ENCODE assay signal across 31 cellular contexts in the genomic region with DNA sequence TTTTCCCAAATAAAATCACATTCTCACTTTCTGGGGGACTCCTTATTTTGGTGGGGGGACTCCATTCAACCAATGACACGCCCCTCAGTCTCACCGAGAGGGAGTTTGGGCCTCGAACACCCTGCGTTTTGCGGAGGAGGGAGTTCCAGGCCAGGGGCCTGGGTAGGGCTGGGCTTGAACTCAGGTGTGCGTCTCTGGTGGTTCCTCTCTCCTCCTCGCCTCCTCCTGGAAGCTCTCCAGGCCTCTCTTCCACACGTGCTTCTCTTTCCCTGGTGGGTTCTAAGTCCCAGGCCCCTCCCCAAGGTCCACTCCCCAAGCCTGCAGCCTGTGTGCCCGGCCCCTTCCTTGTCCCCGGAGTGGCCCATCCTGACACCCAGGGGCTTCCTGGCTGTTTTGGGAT. TPM values are rescaled to one million over a fixed set of nuclear protein-coding genes. Genes with fewer than 3 reads are reported as not detected.
DNase-seq lines count a peak whose midpoint lies in the region; ATAC-seq, FAIRE-seq and TF ChIP-seq lines count a peak whose summit lies in the region.
"Had no signal": no experiment of that assay in that cellular context is flagged by ENCODE, and none has a peak within 500 bp of the region (broad histone marks: within the 10 kb centered on the region; RNA-seq: fewer than 3 reads in every experiment).

No MANE protein-coding gene starts in this region.

- H3K4me3 Mint-ChIP-seq in GM23338: no peak overlapping the region
- H3K4me3 Mint-ChIP-seq in astrocyte (ENCODE audit: unreplicated experiment): no peak overlapping the region
- no peak overlapping the region for H3K4me3 Mint-ChIP-seq in natural killer cell
- no peak overlapping the region for H3K4me3 Mint-ChIP-seq in CD14-positive monocyte
- H3K4me3 Mint-ChIP-seq: CD4-positive, alpha-beta T cell; CD8-positive, alpha-beta T cell had no signal

- H3K4me1 Mint-ChIP-seq in GM23338 (no peaks in the 10 kb centered on the region), astrocyte (ENCODE audit: low read depth, unreplicated experiment) (no peaks in the 10 kb centered on the region), natural killer cell (no peaks in the 10 kb centered on the region), CD14-positive monocyte (no peaks in the 10 kb centered on the region)

- H3K27ac Mint-ChIP-seq in GM23338: no peak overlapping the region
- peak overlapping the region; percentile 34 for H3K27ac Mint-ChIP-seq in astrocyte (ENCODE audit: unreplicated experiment)
- no peak overlapping the region for H3K27ac Mint-ChIP-seq in natural killer cell
- no peak overlapping the region for H3K27ac Mint-ChIP-seq in CD14-positive monocyte
- H3K27ac Mint-ChIP-seq: CD4-positive, alpha-beta T cell; CD8-positive, alpha-beta T cell had no signal

- H2AFZ ChIP-seq in GM23338: no peak overlapping the region
- no peak overlapping the region for H2AFZ ChIP-seq in astrocyte (ENCODE audit: low read depth, low read length)
- H2AFZ ChIP-seq in osteoblast (ENCODE audit: low read length): no peak overlapping the region

- H3K9me2 ChIP-seq in GM23338 (ENCODE audit: insufficient read depth): no peaks in the 10 kb centered on the region

- H3K27me3 Mint-ChIP-seq in GM23338 (ENCODE audit: insufficient read depth, low read depth, poor library complexity): peaks cover 12% of the 10 kb centered on the region
- H3K27me3 Mint-ChIP-seq in astrocyte (ENCODE audit: low read depth, unreplicated experiment): no peaks in the 10 kb centered on the region
- H3K27me3 Mint-ChIP-seq in natural killer cell (ENCODE audit: low read depth in 2 of 2): peaks cover 0 to 3% of the 10 kb centered on the region in 2 donors
- H3K27me3 Mint-ChIP-seq in CD14-positive monocyte (ENCODE audit: low read depth in 3 of 3): peaks cover 2 to 9% (median 9%) of the 10 kb centered on the region in 3 donors

- H3K79me2 ChIP-seq in GM23338 (replicated peaks; ENCODE audit: insufficient read depth) (peaks cover 4% of the 10 kb centered on the region), astrocyte (ENCODE audit: insufficient read depth, low read length) (peaks cover 21% of the 10 kb centered on the region), osteoblast (ENCODE audit: insufficient read depth, low read length) (no peaks in the 10 kb centered on the region)

- intact Hi-C loops in natural killer cell (cut with micrococcal nuclease): no loop called here
- intact Hi-C loops in CD14-positive monocyte (cut with micrococcal nuclease): no loop called here
- intact Hi-C loops in prostate gland (cut with DNase I): no loop called here

- peaks cover 3% of the 10 kb centered on the region; the same call in 1 of the 2 replicates for H3K36me3 ChIP-seq in GM23338 (ENCODE audit: insufficient read depth)
- no peaks in the 10 kb centered on the region for H3K36me3 ChIP-seq in astrocyte (ENCODE audit: insufficient read depth, low read length)
- H3K36me3 ChIP-seq in osteoblast (ENCODE audit: insufficient read depth, low read length): no peaks in the 10 kb centered on the region
- no peaks in the 10 kb centered on the region for H3K36me3 ChIP-seq in prostate gland

- H3K27me3 ChIP-seq in GM23338 (ENCODE audit: insufficient read depth): no peaks in the 10 kb centered on the region
- no peaks in the 10 kb centered on the region for H3K27me3 ChIP-seq in astrocyte (ENCODE audit: insufficient read depth, low read length)
- H3K27me3 ChIP-seq in osteoblast (ENCODE audit: insufficient read depth, low read length): no peaks in the 10 kb centered on the region
- no peaks in the 10 kb centered on the region for H3K27me3 ChIP-seq in prostate gland (replicated peaks; ENCODE audit: insufficient read depth)
- H3K27me3 ChIP-seq: BE2C, BLaER1 had no signal

- peak; percentile 41 for ATAC-seq in GM23338
- no peak for ATAC-seq in natural killer cell
- ATAC-seq: CD8-positive, alpha-beta T cell; GM12878 had no signal

- no peak overlapping the region for H3K9ac ChIP-seq in astrocyte (ENCODE audit: low read length)
- H3K9ac ChIP-seq: BLaER1 had no signal

- H3K27ac ChIP-seq in 22Rv1 (peak overlapping the region; percentile 18; the same call in 1 of the 2 replicates), GM23338 (ENCODE audit: low read depth) (no peak overlapping the region), astrocyte (ENCODE audit: low read depth, low read length) (no peak overlapping the region), osteoblast (ENCODE audit: low read depth, low read length) (no peak overlapping the region), prostate gland (no peak overlapping the region)
- H3K27ac ChIP-seq: BLaER1 had no signal

- H3K9me3 Mint-ChIP-seq in GM23338 (peaks cover 3% of the 10 kb centered on the region; the same call in 2 of the 3 replicates), astrocyte (ENCODE audit: unreplicated experiment) (no peaks in the 10 kb centered on the region), natural killer cell (no peaks in the 10 kb centered on the region), CD14-positive monocyte (peaks cover 0 to 9% (median 2%) of the 10 kb centered on the region in 7 donors)
- H3K9me3 Mint-ChIP-seq: CD4-positive, alpha-beta T cell; CD8-positive, alpha-beta T cell had no signal

- H3K4me3 ChIP-seq in GM23338 (no peak overlapping the region), astrocyte (ENCODE audit: insufficient read depth, low read depth, low read length) (no peak overlapping the region), osteoblast (ENCODE audit: insufficient read depth, low read length) (no peak overlapping the region), prostate gland (no peak overlapping the region)
- H3K4me3 ChIP-seq: BLaER1, GM12878 had no signal

- H3K4me1 ChIP-seq in GM23338 (ENCODE audit: insufficient read depth) (no peaks in the 10 kb centered on the region; the same call in 1 of the 2 replicates), astrocyte (ENCODE audit: insufficient read depth, low read length) (no peaks in the 10 kb centered on the region), osteoblast (ENCODE audit: insufficient read depth, low read length) (no peaks in the 10 kb centered on the region), prostate gland (replicated peaks) (no peaks in the 10 kb centered on the region)
- H3K4me1 ChIP-seq: BE2C, BLaER1, Caco-2 had no signal

- H3K9me3 ChIP-seq in astrocyte (ENCODE audit: insufficient read depth, low read depth, low read length): no peaks in the 10 kb centered on the region
- H3K9me3 ChIP-seq in osteoblast (ENCODE audit: low read depth, low read length): no peaks in the 10 kb centered on the region
- H3K9me3 ChIP-seq in prostate gland: no peaks in the 10 kb centered on the region
- H3K9me3 ChIP-seq: BE2C, Caco-2 had no signal

- TF ChIP-seq CTCF in 22Rv1 (IDR thresholded peaks at IDR 0.05) (no peak), GM23338 (conservative IDR thresholded peaks at IDR 0.05; ENCODE audit: low read depth in 2 of 2) (no peak), astrocyte (IDR thresholded peaks at IDR 0.05; ENCODE audit: insufficient read depth, low read depth, low read length) (no peak), osteoblast (IDR thresholded peaks at IDR 0.05; ENCODE audit: extremely low read depth, low read depth, low read length) (no peak), natural killer cell (IDR thresholded peaks at IDR 0.05) (no peak), CD14-positive monocyte (IDR thresholded peaks at IDR 0.05) (no peak), prostate gland (IDR thresholded peaks at IDR 0.05) (no peak)

- 87% methylated on average over 10 of the region's 10 CpGs for WGBS in prostate gland

- H4K20me1 ChIP-seq in GM23338 (replicated peaks; ENCODE audit: insufficient read depth) (peaks cover 7% of the 10 kb centered on the region), astrocyte (ENCODE audit: insufficient read depth, low read length) (peaks cover 25% of the 10 kb centered on the region), osteoblast (ENCODE audit: insufficient read depth, low read length) (peaks cover 7% of the 10 kb centered on the region)

- no peak for DNase-seq in GM23338 (ENCODE audit: low spot score)
- no peak for DNase-seq in astrocyte (ENCODE audit: low read depth)
- peak; percentile 49 for DNase-seq in osteoblast (ENCODE audit: insufficient read length, low spot score, missing footprints)
- DNase-seq in natural killer cell: no peak
- DNase-seq in CD14-positive monocyte (ENCODE audit: low spot score): no peak
- no peak for DNase-seq in prostate gland (ENCODE audit: low spot score)
- DNase-seq: 8988T; ACHN; BE2C; C1 segment of cervical spinal cord; Caco-2; Calu3; CD4-positive, alpha-beta T cell; CD8-positive, alpha-beta T cell; DMS 273 treated with DMSO at 0.1 percent for 48 hours; DMS153; DMS53; DMS79; DND-41; EL; GDM1 had no signal

- no peak for TF ChIP-seq POLR2A in prostate gland (IDR thresholded peaks at IDR 0.05)

- H3K4me2 ChIP-seq in GM23338 (no peak overlapping the region), astrocyte (ENCODE audit: low read length) (no peak overlapping the region), osteoblast (ENCODE audit: insufficient read depth, low read length) (no peak overlapping the region)
- H3K4me2 ChIP-seq: BLaER1 had no signal

- H3F3A ChIP-seq in GM23338 (replicated peaks; ENCODE audit: low read depth): peaks cover 6% of the 10 kb centered on the region; the same call in 1 of the 2 replicates

- no peak for FAIRE-seq in astrocyte (lab: Jason Lieb, UNC)
- FAIRE-seq: A204.1, GM12878, GM12892, GM18507 had no signal

- H3K36me3 Mint-ChIP-seq in GM23338 (ENCODE audit: low read depth): peaks cover 7% of the 10 kb centered on the region; the same call in 1 of the 3 replicates
- peaks cover 3% of the 10 kb centered on the region for H3K36me3 Mint-ChIP-seq in astrocyte (ENCODE audit: low read depth, unreplicated experiment)
- H3K36me3 Mint-ChIP-seq in natural killer cell: no peaks in the 10 kb centered on the region
- H3K36me3 Mint-ChIP-seq in CD14-positive monocyte: no peaks in the 10 kb centered on the region
- H3K36me3 Mint-ChIP-seq: CD8-positive, alpha-beta T cell had no signal

RNA-seq across cellular contexts. Expression of gene MEX3D, which starts 14.7 kb away (rescaled TPM):
- total RNA-seq in GM23338 (2014; rRNA removed; shearing (Covaris generic)): 78.1 and 94.9 TPM in 2 replicates
- polyA plus RNA-seq in GM23338 (2016; fragmentation: Nextera tagmentation; extraction: Ambion mirVana) (12.4 and 12.5 TPM in 2 replicates), CD14-positive monocyte (under 1 TPM; 0.08 to 0.10 TPM)
- total RNA-seq in astrocyte (51.8 and 52.1 TPM in 2 replicates), osteoblast (38.0 and 47.0 TPM in 2 replicates), natural killer cell (1 to 10 TPM; 4.2 to 6.9 (median 4.4) TPM), prostate gland (10 to 100 TPM; 60.6 to 87.0 TPM)

RNA-seq across cellular contexts. Expression of gene PLK5, which starts 29.5 kb away (rescaled TPM):
- total RNA-seq in GM23338 (2014; rRNA removed; shearing (Covaris generic)): 0.23 and 1.2 TPM in 2 replicates
- polyA plus RNA-seq in GM23338 (2016; fragmentation: Nextera tagmentation; extraction: Ambion mirVana): 0.97 and 1.4 TPM in 2 replicates
- total RNA-seq in astrocyte: 0.09 TPM in 1 of 2 replicates, not detected in the other
- total RNA-seq in osteoblast: under 0.01 TPM in 1 of 2 replicates, not detected in the other
- not detected for total RNA-seq in natural killer cell
- polyA plus RNA-seq in CD14-positive monocyte: not detected
- 10 to 100 TPM in 1 of 2 donors, not detected in 1; 28.8 TPM for total RNA-seq in prostate gland
- total RNA-seq: A673; Caco-2; Calu3; CD8-positive, alpha-beta T cell; Daoy; G401 had no signal
- polyA plus RNA-seq: AG04450, GM12878 had no signal

RNA-seq across cellular contexts. Expression of gene MBD3, which starts 39.2 kb away (rescaled TPM):
- total RNA-seq in GM23338 (2014; rRNA removed; shearing (Covaris generic)): 103 and 118 TPM in 2 replicates
- polyA plus RNA-seq in GM23338 (2016; fragmentation: Nextera tagmentation; extraction: Ambion mirVana) (27.6 and 28.5 TPM in 2 replicates), CD14-positive monocyte (1 to 10 TPM; 2.6 to 4.9 TPM)
- total RNA-seq in astrocyte (64.0 and 71.9 TPM in 2 replicates), osteoblast (76.9 and 78.5 TPM in 2 replicates), natural killer cell (10 to 100 TPM; 55.9 to 66.7 (median 59.0) TPM), prostate gland (100 to 1,000 TPM; 100 to 166 TPM)

RNA-seq across cellular contexts. Expression of gene ADAMTSL5, which starts 40.6 kb away (rescaled TPM):
- 0.10 TPM in 1 of 2 replicates, not detected in the other for total RNA-seq in GM23338 (2014; rRNA removed; shearing (Covaris generic))
- polyA plus RNA-seq in GM23338 (2016; fragmentation: Nextera tagmentation; extraction: Ambion mirVana) (0.70 and 0.97 TPM in 2 replicates), CD14-positive monocyte (not detected)
- total RNA-seq in astrocyte (4.7 and 5.5 TPM in 2 replicates), osteoblast (0.29 and 1.1 TPM in 2 replicates), natural killer cell (1 to 10 TPM in 2 of 3 donors, under 1 TPM in 1; 0.70 to 2.5 (median 1.0) TPM), prostate gland (10 to 100 TPM in 1 of 2 donors, under 1 TPM in 1; 0.82 to 14.5 TPM)

RNA-seq across cellular contexts. Expression of gene UQCR11, which starts 51.8 kb away (rescaled TPM):
- 35.3 and 46.4 TPM in 2 replicates for total RNA-seq in GM23338 (2014; rRNA removed; shearing (Covaris generic))
- polyA plus RNA-seq in GM23338 (2016; fragmentation: Nextera tagmentation; extraction: Ambion mirVana) (413 and 414 TPM in 2 replicates), CD14-positive monocyte (100 to 1,000 TPM; 659 to 731 TPM)
- total RNA-seq in astrocyte (255 and 257 TPM in 2 replicates), osteoblast (37.4 and 39.4 TPM in 2 replicates), natural killer cell (100 to 1,000 TPM in 1 of 3 donors, 10 to 100 TPM in 2; 91.2 to 142 (median 99.1) TPM), prostate gland (100 to 1,000 TPM in 1 of 2 donors, 10 to 100 TPM in 1; 87.1 to 108 TPM)
